Comparison of ENCODE assay signal across 31 cellular contexts in genomic region chr1:14855824-14856223, GRCh38.
A peak's percentile ranks its signal among the peaks of the same experiment; 100 is the strongest.
DNase-seq lines count a peak whose midpoint lies in the region; ATAC-seq and TF ChIP-seq lines count a peak whose summit lies in the region.
"Had no signal": no experiment of that assay in that cellular context is flagged by ENCODE, and none has a peak within 500 bp of the region (broad histone marks: within the 10 kb centered on the region; RNA-seq: fewer than 3 reads in every experiment).

No MANE protein-coding gene starts in this region.

- H3K9ac ChIP-seq in mesendoderm (ENCODE audit: low read length) (no peak overlapping the region), neural cell (ENCODE audit: low read length) (no peak overlapping the region)
- H3K9ac ChIP-seq: BLaER1; BLaER1 treated with 17β-estradiol and CSF1 and Interleukin-3, amounts not matched to agents 10 nM and 100 nM had no signal

- H3K79me2 ChIP-seq in mesendoderm (ENCODE audit: control insufficient read depth, insufficient read depth, low read length) (no peaks in the 10 kb centered on the region), neural cell (replicated peaks; ENCODE audit: insufficient read depth, low read length) (no peaks in the 10 kb centered on the region)

- no peak overlapping the region for H2BK120ac ChIP-seq in mesendoderm (ENCODE audit: low read depth, low read length)

- ATAC-seq in Right ventricle myocardium inferior, result no peak
- ATAC-seq: A549; CD8-positive, alpha-beta T cell had no signal

- peak; percentile 71 for TF ChIP-seq EP300 in neural cell (conservative IDR thresholded peaks at IDR 0.05; ENCODE audit: poor library complexity, severe bottlenecking)

- H3F3A ChIP-seq in neural cell (ENCODE audit: insufficient read depth, low read length, poor library complexity, severe bottlenecking), result no peaks in the 10 kb centered on the region

- H3K18ac ChIP-seq in mesendoderm (ENCODE audit: low read length), result no peak overlapping the region

- H3K36me3 ChIP-seq in mesendoderm (ENCODE audit: control insufficient read depth, insufficient read depth, low read length), result no peaks in the 10 kb centered on the region
- no peaks in the 10 kb centered on the region for H3K36me3 ChIP-seq in neural cell (ENCODE audit: insufficient read depth, low read length)
- H3K36me3 ChIP-seq: BE2C; BLaER1; BLaER1 treated with 17β-estradiol and CSF1 and Interleukin-3, amounts not matched to agents 10 nM and 100 nM had no signal

- H2BK5ac ChIP-seq in mesendoderm (ENCODE audit: low read length), result peak overlapping the region; percentile 23

- H2AFZ ChIP-seq in neural cell (ENCODE audit: low read depth, low read length), result no peak overlapping the region

- in situ Hi-C loops in G401 (cut with HindIII; ENCODE audit: low sequenced_read_pairs), result no loop called here

- H3K23ac ChIP-seq in mesendoderm (ENCODE audit: low read length), result no peak overlapping the region

- no peaks in the 10 kb centered on the region for H3K9me2 ChIP-seq in neural cell (ENCODE audit: insufficient read depth, low read length)

- peak; percentile 5 for DNase-seq in cardiac septum (ENCODE audit: low spot score)
- no peak for DNase-seq in Right ventricle myocardium inferior (ENCODE audit: missing footprints)
- DNase-seq in mesendoderm, result no peak
- no peak for DNase-seq in lower leg skin (ENCODE audit: low spot score in 2 of 2)
- DNase-seq in G401 (ENCODE audit: low spot score), result no peak
- DNase-seq: 8988T; ACHN; AML-193; BE2C; C1 segment of cervical spinal cord; Caco-2; Calu3; CD4-positive, alpha-beta memory T cell; CD4-positive, alpha-beta T cell; CD4-positive, CD25-positive, alpha-beta regulatory T cell; CD8-positive, alpha-beta memory T cell; CD8-positive, alpha-beta T cell; COR-L47; DMS 273 treated with DMSO at 0.1 percent for 48 hours; DMS153; DMS53; DMS79; DMS79 treated with DMSO at 0.1 percent for 48 hours; DND-41; EL had no signal

- intact Hi-C loops in cardiac septum (cut with DNase I), result no loop called here
- intact Hi-C loops in Right ventricle myocardium inferior (cut with DNase I), result no loop called here
- intact Hi-C loops in lower leg skin (cut with DNase I; ENCODE audit: low total_unique reads), result no loop called here

- TF ChIP-seq CTCF in neural cell (IDR thresholded peaks at IDR 0.05; ENCODE audit: poor library complexity, severe bottlenecking) (no peak), lower leg skin (IDR thresholded peaks at IDR 0.05) (no peak)

- H4K20me1 ChIP-seq in neural cell (ENCODE audit: insufficient read depth), result no peaks in the 10 kb centered on the region
- H4K20me1 ChIP-seq: BLaER1; BLaER1 treated with 17β-estradiol and CSF1 and Interleukin-3, amounts not matched to agents 10 nM and 100 nM had no signal

- H3K4ac ChIP-seq in mesendoderm (ENCODE audit: low read depth, low read length), result no peak overlapping the region

- no peaks in the 10 kb centered on the region for H3K9me3 ChIP-seq in neural cell (ENCODE audit: low read length)
- H3K9me3 ChIP-seq: A549; BE2C; BLaER1; BLaER1 treated with 17β-estradiol and CSF1 and Interleukin-3, amounts not matched to agents 10 nM and 100 nM; Caco-2 had no signal

- H3K4me2 ChIP-seq in mesendoderm (ENCODE audit: low read length) (no peak overlapping the region), neural cell (ENCODE audit: low read length) (no peak overlapping the region)
- H3K4me2 ChIP-seq: A549; BLaER1; BLaER1 treated with 17β-estradiol and CSF1 and Interleukin-3, amounts not matched to agents 10 nM and 100 nM had no signal

- H3K27me3 ChIP-seq in mesendoderm (ENCODE audit: insufficient read depth, low read length, poor library complexity) (no peaks in the 10 kb centered on the region), neural cell (ENCODE audit: insufficient read depth, low read depth, low read length) (no peaks in the 10 kb centered on the region)
- H3K27me3 ChIP-seq: BE2C; BLaER1; BLaER1 treated with 17β-estradiol and CSF1 and Interleukin-3, amounts not matched to agents 10 nM and 100 nM had no signal

- TF ChIP-seq RAD21 in neural cell (conservative IDR thresholded peaks at IDR 0.05), result no peak

- no peak overlapping the region for H4K5ac ChIP-seq in mesendoderm (ENCODE audit: low read length)

- WGBS in mesendoderm (ENCODE audit: extremely low coverage, insufficient coverage, low lambda C conversion rate), result no CpG with 5 or more reads among the region's 6 CpGs
- WGBS in lower leg skin, 2 donors, result 92% methylated on average over 6 of the region's 6 CpGs

- no peak overlapping the region for H2AK5ac ChIP-seq in mesendoderm (ENCODE audit: low read length)

- no peak overlapping the region for H3K27ac ChIP-seq in mesendoderm (ENCODE audit: low read depth, low read length)
- no peak overlapping the region for H3K27ac ChIP-seq in neural cell (ENCODE audit: low read length)
- H3K27ac ChIP-seq: 22Rv1; A549; BLaER1; BLaER1 treated with 17β-estradiol and CSF1 and Interleukin-3, amounts not matched to agents 10 nM and 100 nM; C4-2B had no signal

- H3K4me3 ChIP-seq in mesendoderm (ENCODE audit: low read length), result no peak overlapping the region
- no peak overlapping the region for H3K4me3 ChIP-seq in neural cell (ENCODE audit: low read length)
- no peak overlapping the region for H3K4me3 ChIP-seq in lower leg skin (ENCODE audit: low read depth, poor library complexity, severe bottlenecking)
- H3K4me3 ChIP-seq: A549; BLaER1; BLaER1 treated with 17β-estradiol and CSF1 and Interleukin-3, amounts not matched to agents 10 nM and 100 nM had no signal

- no peak overlapping the region for H2BK15ac ChIP-seq in mesendoderm (replicated peaks; ENCODE audit: low read depth)

- H3K56ac ChIP-seq in mesendoderm (ENCODE audit: low read length), result no peak overlapping the region

- H3K79me1 ChIP-seq in mesendoderm (ENCODE audit: low read length), result no peaks in the 10 kb centered on the region

- peaks cover 6% of the 10 kb centered on the region for H3K4me1 ChIP-seq in mesendoderm (ENCODE audit: control insufficient read depth, low read depth, low read length)
- H3K4me1 ChIP-seq: A549, BE2C had no signal

- H4K8ac ChIP-seq in mesendoderm (ENCODE audit: low read depth, low read length), result no peak overlapping the region

- TF ChIP-seq POLR2A in lower leg skin (IDR thresholded peaks at IDR 0.05), result no peak

TF ChIP-seq in neural cell, 6 proteins besides CTCF, POLR2A, EP300 and RAD21:
- peak; percentile 69 for TF ChIP-seq POLR2AphosphoS5 (IDR thresholded peaks at IDR 0.05)
- TF ChIP-seq REST (IDR thresholded peaks at IDR 0.05; ENCODE audit: borderline replicate concordance), result no peak
- no peak for TF ChIP-seq TAF1 (IDR thresholded peaks at IDR 0.05; ENCODE audit: low read depth)
TF ChIP-seq in neural cell: peak in this region for 1.
